18 cellular contexts compared by ENCODE assay signal in genomic region chr9:94160594-94161501, GRCh38.
DNase-seq lines count a peak whose midpoint lies in the region; ATAC-seq and TF ChIP-seq lines count a peak whose summit lies in the region.
"Had no signal": no experiment of that assay in that cellular context is flagged by ENCODE, and none has a peak within 500 bp of the region (broad histone marks: within the 10 kb centered on the region; RNA-seq: fewer than 3 reads in every experiment).

No MANE protein-coding gene starts in this region.

- no peak overlapping the region for H3K4me3 ChIP-seq in GM12875 (ENCODE audit: low read depth, low read length)
- H3K4me3 ChIP-seq: left ventricle myocardium inferior had no signal

- no peak for ATAC-seq in GM21360 (IDR thresholded peaks at IDR 0.05; ENCODE audit: unreplicated experiment)

- intact Hi-C loops in dendritic cell treated with granulocyte-macrophage colony-stimulating factor and Interleukin-4, amounts not matched to agents 40 ng/mL and 50 ng/mL, for 4 days (cut with micrococcal nuclease) = no loop called here

- no peaks in the 10 kb centered on the region for H3K36me3 Mint-ChIP-seq in dendritic cell treated with granulocyte-macrophage colony-stimulating factor and Interleukin-4, amounts not matched to agents 40 ng/mL and 50 ng/mL, for 4 days (ENCODE audit: low read depth)
- no peaks in the 10 kb centered on the region for H3K36me3 Mint-ChIP-seq in osteocyte (ENCODE audit: unreplicated experiment)
- H3K36me3 Mint-ChIP-seq: activated naive CD8-positive, alpha-beta T cell treated with anti-CD3 and anti-CD28 coated beads, Interleukin-2, amount 10 ng/mL, durations not matched to agents 7 days and 5 days; CD4-positive, CD25-positive, alpha-beta regulatory T cell had no signal

- no peaks in the 10 kb centered on the region for H3K27me3 Mint-ChIP-seq in dendritic cell treated with granulocyte-macrophage colony-stimulating factor and Interleukin-4, amounts not matched to agents 40 ng/mL and 50 ng/mL, for 4 days
- H3K27me3 Mint-ChIP-seq in osteocyte (ENCODE audit: unreplicated experiment) = no peaks in the 10 kb centered on the region
- H3K27me3 Mint-ChIP-seq: activated naive CD8-positive, alpha-beta T cell treated with anti-CD3 and anti-CD28 coated beads, Interleukin-2, amount 10 ng/mL, durations not matched to agents 7 days and 5 days had no signal

- TF ChIP-seq RAD21 in Ishikawa (IDR thresholded peaks at IDR 0.05; ENCODE audit: low read depth) = 0 out of 2 replicates have a peak, but pooled peaks have one; percentile 4

- no peak overlapping the region for H3K4me3 Mint-ChIP-seq in dendritic cell treated with granulocyte-macrophage colony-stimulating factor and Interleukin-4, amounts not matched to agents 40 ng/mL and 50 ng/mL, for 4 days
- H3K4me3 Mint-ChIP-seq in osteocyte (ENCODE audit: unreplicated experiment) = no peak overlapping the region
- H3K4me3 Mint-ChIP-seq: activated naive CD8-positive, alpha-beta T cell treated with anti-CD3 and anti-CD28 coated beads, Interleukin-2, amount 10 ng/mL, durations not matched to agents 7 days and 5 days; CD4-positive, CD25-positive, alpha-beta regulatory T cell had no signal

- no peaks in the 10 kb centered on the region for H3K9me3 Mint-ChIP-seq in dendritic cell treated with granulocyte-macrophage colony-stimulating factor and Interleukin-4, amounts not matched to agents 40 ng/mL and 50 ng/mL, for 4 days
- no peaks in the 10 kb centered on the region for H3K9me3 Mint-ChIP-seq in osteocyte (ENCODE audit: unreplicated experiment)
- H3K9me3 Mint-ChIP-seq: activated naive CD8-positive, alpha-beta T cell treated with anti-CD3 and anti-CD28 coated beads, Interleukin-2, amount 10 ng/mL, durations not matched to agents 7 days and 5 days had no signal

- TF ChIP-seq EP300 in Ishikawa (IDR thresholded peaks at IDR 0.05; ENCODE audit: borderline replicate concordance) = no peak

- peak overlapping the region; percentile 45 for H3K27ac Mint-ChIP-seq in dendritic cell treated with granulocyte-macrophage colony-stimulating factor and Interleukin-4, amounts not matched to agents 40 ng/mL and 50 ng/mL, for 4 days
- H3K27ac Mint-ChIP-seq in osteocyte (ENCODE audit: unreplicated experiment) = peak overlapping the region; percentile 11
- H3K27ac Mint-ChIP-seq: activated naive CD8-positive, alpha-beta T cell treated with anti-CD3 and anti-CD28 coated beads, Interleukin-2, amount 10 ng/mL, durations not matched to agents 7 days and 5 days had no signal

- TF ChIP-seq CTCF in GM12875 (IDR thresholded peaks at IDR 0.05; ENCODE audit: borderline replicate concordance, insufficient read depth, low read depth, low read length) (0 out of 2 replicates have a peak, but pooled peaks have one; percentile 13), osteocyte (IDR thresholded peaks at IDR 0.05) (peak; percentile 9)

- H3K4me1 Mint-ChIP-seq in dendritic cell treated with granulocyte-macrophage colony-stimulating factor and Interleukin-4, amounts not matched to agents 40 ng/mL and 50 ng/mL, for 4 days (ENCODE audit: low read depth) = peaks cover 35% of the 10 kb centered on the region
- peaks cover 55% of the 10 kb centered on the region for H3K4me1 Mint-ChIP-seq in osteocyte (ENCODE audit: unreplicated experiment)

- DNase-seq in osteocyte (ENCODE audit: extremely low spot score, unreplicated experiment) (no peak), activated gamma-delta T cell (lab: John Stamatoyannopoulos, UW) (no peak), GDM1 (lab: John Stamatoyannopoulos, UW) (no peak), GOT3 (lab: John Stamatoyannopoulos, UW) (no peak)
- DNase-seq: activated naive CD8-positive, alpha-beta T cell treated with anti-CD3 and anti-CD28 coated beads, Interleukin-2, amount 10 ng/mL, durations not matched to agents 7 days and 5 days; activated T-cell treated with anti-CD3 and anti-CD28 coated beads for 4 hours; CD4-positive, CD25-positive, alpha-beta regulatory T cell; cerebellar nuclear complex; GF-D8; left ventricle myocardium inferior; NCI-H1417 treated with DMSO at 0.1 percent for 48 hours; NCI-H446 treated with DMSO at 0.1 percent for 48 hours; stimulated activated CD4-positive, alpha-beta T cell treated with anti-CD3 and anti-CD28 coated beads, Interleukin-2, amount 100 ng/mL, for 24 hours; trophoblast cell had no signal

TF ChIP-seq in Ishikawa, 13 proteins besides CTCF, POLR2A, EP300 and RAD21:
- TF ChIP-seq CEBPB (IDR thresholded peaks at IDR 0.05) = no peak
- TF ChIP-seq, protein P1, sequence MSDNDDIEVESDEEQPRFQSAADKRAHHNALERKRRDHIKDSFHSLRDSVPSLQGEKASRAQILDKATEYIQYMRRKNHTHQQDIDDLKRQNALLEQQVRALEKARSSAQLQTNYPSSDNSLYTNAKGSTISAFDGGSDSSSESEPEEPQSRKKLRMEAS (IDR thresholded peaks at IDR 0.05) = no peak
- TF ChIP-seq EGR1 (IDR thresholded peaks at IDR 0.05) = no peak
- no peak for TF ChIP-seq CREB1 (IDR thresholded peaks at IDR 0.05; ENCODE audit: low read depth)
- no peak for TF ChIP-seq TEAD4 (IDR thresholded peaks at IDR 0.05)
- TF ChIP-seq YY1 (IDR thresholded peaks at IDR 0.05; ENCODE audit: low read depth) = no peak
- TF ChIP-seq NFIC (IDR thresholded peaks at IDR 0.05) = no peak
- TF ChIP-seq, protein P2, sequence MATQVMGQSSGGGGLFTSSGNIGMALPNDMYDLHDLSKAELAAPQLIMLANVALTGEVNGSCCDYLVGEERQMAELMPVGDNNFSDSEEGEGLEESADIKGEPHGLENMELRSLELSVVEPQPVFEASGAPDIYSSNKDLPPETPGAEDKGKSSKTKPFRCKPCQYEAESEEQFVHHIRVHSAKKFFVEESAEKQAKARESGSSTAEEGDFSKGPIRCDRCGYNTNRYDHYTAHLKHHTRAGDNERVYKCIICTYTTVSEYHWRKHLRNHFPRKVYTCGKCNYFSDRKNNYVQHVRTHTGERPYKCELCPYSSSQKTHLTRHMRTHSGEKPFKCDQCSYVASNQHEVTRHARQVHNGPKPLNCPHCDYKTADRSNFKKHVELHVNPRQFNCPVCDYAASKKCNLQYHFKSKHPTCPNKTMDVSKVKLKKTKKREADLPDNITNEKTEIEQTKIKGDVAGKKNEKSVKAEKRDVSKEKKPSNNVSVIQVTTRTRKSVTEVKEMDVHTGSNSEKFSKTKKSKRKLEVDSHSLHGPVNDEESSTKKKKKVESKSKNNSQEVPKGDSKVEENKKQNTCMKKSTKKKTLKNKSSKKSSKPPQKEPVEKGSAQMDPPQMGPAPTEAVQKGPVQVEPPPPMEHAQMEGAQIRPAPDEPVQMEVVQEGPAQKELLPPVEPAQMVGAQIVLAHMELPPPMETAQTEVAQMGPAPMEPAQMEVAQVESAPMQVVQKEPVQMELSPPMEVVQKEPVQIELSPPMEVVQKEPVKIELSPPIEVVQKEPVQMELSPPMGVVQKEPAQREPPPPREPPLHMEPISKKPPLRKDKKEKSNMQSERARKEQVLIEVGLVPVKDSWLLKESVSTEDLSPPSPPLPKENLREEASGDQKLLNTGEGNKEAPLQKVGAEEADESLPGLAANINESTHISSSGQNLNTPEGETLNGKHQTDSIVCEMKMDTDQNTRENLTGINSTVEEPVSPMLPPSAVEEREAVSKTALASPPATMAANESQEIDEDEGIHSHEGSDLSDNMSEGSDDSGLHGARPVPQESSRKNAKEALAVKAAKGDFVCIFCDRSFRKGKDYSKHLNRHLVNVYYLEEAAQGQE (IDR thresholded peaks at IDR 0.05; ENCODE audit: low read depth) = no peak
- TF ChIP-seq ZBTB7A (IDR thresholded peaks at IDR 0.05; ENCODE audit: low read depth) = no peak
- TF ChIP-seq TCF12 (IDR thresholded peaks at IDR 0.05; ENCODE audit: low read depth) = no peak
- no peak for TF ChIP-seq USF1 (IDR thresholded peaks at IDR 0.05)
